In genomic region chr15:88620995-88621772, GRCh38 we compare ENCODE assay signal across 8 cellular contexts. TPM values are rescaled to one million over a fixed set of nuclear protein-coding genes. Genes with fewer than 3 reads are reported as not detected.
A peak's percentile ranks its signal among the peaks of the same experiment; 100 is the strongest.
DNase-seq lines count a peak whose midpoint lies in the region; ATAC-seq and TF ChIP-seq lines count a peak whose summit lies in the region.

A gene with protein sequence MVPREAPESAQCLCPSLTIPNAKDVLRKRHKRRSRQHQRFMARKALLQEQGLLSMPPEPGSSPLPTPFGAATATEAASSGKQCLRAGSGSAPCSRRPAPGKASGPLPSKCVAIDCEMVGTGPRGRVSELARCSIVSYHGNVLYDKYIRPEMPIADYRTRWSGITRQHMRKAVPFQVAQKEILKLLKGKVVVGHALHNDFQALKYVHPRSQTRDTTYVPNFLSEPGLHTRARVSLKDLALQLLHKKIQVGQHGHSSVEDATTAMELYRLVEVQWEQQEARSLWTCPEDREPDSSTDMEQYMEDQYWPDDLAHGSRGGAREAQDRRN (plus strand): TSS chr15:88621340. CDS start chr15:88626210, 4,870 bp downstream.

- peak within 1 kb of the TSS; percentile 92 for H3K27ac ChIP-seq in DND-41 (ENCODE audit: low read length)
- peak within 1 kb of the TSS; percentile 78 for H3K27ac ChIP-seq in KOPT-K1 (ENCODE audit: low read depth, low read length, poor library complexity, severe bottlenecking)
- H3K27ac ChIP-seq in Peyer's patch = peak within 1 kb of the TSS; percentile 78 to 96 (median 84)
- H3K27ac ChIP-seq in muscle layer of duodenum (ENCODE audit: low read length) = peak within 1 kb of the TSS; percentile 94

- no peaks in the 10 kb centered on the region for H3K9me3 ChIP-seq in DND-41 (ENCODE audit: insufficient read depth, low read length, severe bottlenecking)
- no peaks in the 10 kb centered on the region for H3K9me3 ChIP-seq in KOPT-K1 (ENCODE audit: insufficient read depth, low read length, poor library complexity, severe bottlenecking)
- H3K9me3 ChIP-seq in Peyer's patch = no peaks in the 10 kb centered on the region
- no peaks in the 10 kb centered on the region for H3K9me3 ChIP-seq in muscle layer of duodenum (ENCODE audit: control insufficient read depth in 1 of 2, low read length in 2 of 2)

- peak; percentile 94 for DNase-seq in DND-41
- peak; percentile 95 to 98 (median 97) for DNase-seq in Peyer's patch
- peak; percentile 93 for DNase-seq in activated T-cell treated with anti-CD3 and anti-CD28 coated beads, Interleukin-2, amount 50 U/mL, for 4 hours
- peak; percentile 89 for DNase-seq in stimulated activated CD8-positive, alpha-beta memory T cell treated with anti-CD3 and anti-CD28 coated beads, Interleukin-7, amount 100 ng/mL, for 24 hours (ENCODE audit: low read depth)

- H3K4me1 Mint-ChIP-seq in activated T-cell treated with anti-CD3 and anti-CD28 coated beads, Interleukin-2, amount 50 U/mL, for 4 hours (ENCODE audit: low read depth) = peaks cover 38% of the 10 kb centered on the region

- peak within 1 kb of the TSS; percentile 92 for H3K9ac ChIP-seq in DND-41 (ENCODE audit: low read depth, low read length)

- H3K4me1 ChIP-seq in DND-41 (ENCODE audit: insufficient read depth, low read length) (peaks cover 50% of the 10 kb centered on the region), Peyer's patch (peaks cover 0 to 41% (median 12%) of the 10 kb centered on the region in 4 donors), muscle layer of duodenum (ENCODE audit: control insufficient read depth in 1 of 2, insufficient read depth in 2 of 2, low read length in 2 of 2) (peaks cover 16 to 24% of the 10 kb centered on the region in 2 donors)

- H3K27me3 Mint-ChIP-seq in activated T-cell treated with anti-CD3 and anti-CD28 coated beads, Interleukin-2, amount 50 U/mL, for 4 hours (ENCODE audit: low read depth) = peaks cover 4% of the 10 kb centered on the region

- H3K79me2 ChIP-seq in DND-41 (ENCODE audit: insufficient read depth, low read length) = peaks cover 55% of the 10 kb centered on the region

- peak within 1 kb of the TSS; percentile 97 for H3K4me3 Mint-ChIP-seq in activated T-cell treated with anti-CD3 and anti-CD28 coated beads, Interleukin-2, amount 50 U/mL, for 4 hours

- TF ChIP-seq CTCF in DND-41 (IDR thresholded peaks at IDR 0.05; ENCODE audit: borderline replicate concordance, extremely low read depth, low read length, poor library complexity, severe bottlenecking) = no peak
- TF ChIP-seq CTCF in Peyer's patch (IDR thresholded peaks at IDR 0.05) = peak in 2 of 6 experiments; percentile 2 to 17

- peaks cover 41% of the 10 kb centered on the region for H4K20me1 ChIP-seq in DND-41 (ENCODE audit: insufficient read depth, low read length)

- peak within 1 kb of the TSS; percentile 79 for H3K4me2 ChIP-seq in DND-41 (ENCODE audit: insufficient read depth, low read length)

- peaks cover 20% of the 10 kb centered on the region for H3K36me3 Mint-ChIP-seq in activated T-cell treated with anti-CD3 and anti-CD28 coated beads, Interleukin-2, amount 50 U/mL, for 4 hours (ENCODE audit: insufficient read depth)

- H3K4me3 ChIP-seq in DND-41 (ENCODE audit: low read depth in 1 of 2, low read length in 2 of 2) (peak within 1 kb of the TSS; percentile 48 to 75), Peyer's patch (peak within 1 kb of the TSS; percentile 73 to 91 (median 84)), muscle layer of duodenum (ENCODE audit: low read depth in 1 of 2, low read length in 2 of 2) (peak within 1 kb of the TSS; percentile 72 to 88)

- H3K9me3 Mint-ChIP-seq in activated T-cell treated with anti-CD3 and anti-CD28 coated beads, Interleukin-2, amount 50 U/mL, for 4 hours = no peaks in the 10 kb centered on the region

- H3K36me3 ChIP-seq in DND-41 (ENCODE audit: insufficient read depth, low read length) = peaks cover 21% of the 10 kb centered on the region
- H3K36me3 ChIP-seq in KOPT-K1 (ENCODE audit: insufficient read depth, low read length) = peaks cover 2% of the 10 kb centered on the region
- no peaks in the 10 kb centered on the region for H3K36me3 ChIP-seq in Peyer's patch
- peaks cover 0 to 22% of the 10 kb centered on the region in 2 donors for H3K36me3 ChIP-seq in muscle layer of duodenum (ENCODE audit: control insufficient read depth in 1 of 2, insufficient read depth in 2 of 2, low read length in 2 of 2)

- TF ChIP-seq POLR2A in Peyer's patch (IDR thresholded peaks at IDR 0.05) = peak in 1 of 2 donors; percentile 36

- peak; percentile 95 for ATAC-seq in DND-41 (ENCODE audit: insufficient read depth, low read depth)
- ATAC-seq in GM21825 (IDR thresholded peaks at IDR 0.05; ENCODE audit: unreplicated experiment) = peak; percentile 95
- ATAC-seq in activated T-cell treated with anti-CD3 and anti-CD28 coated beads, Interleukin-2, amount 50 U/mL, for 4 hours = peak; percentile 88 to 91
- ATAC-seq in esophagus mucosa = peak; percentile 95

- H3K27me3 ChIP-seq in DND-41 (ENCODE audit: insufficient read depth, low read length, poor library complexity) (no peaks in the 10 kb centered on the region), Peyer's patch (no peaks in the 10 kb centered on the region), muscle layer of duodenum (ENCODE audit: low read depth, low read length) (no peaks in the 10 kb centered on the region)

- H2AFZ ChIP-seq in DND-41 (ENCODE audit: low read depth, low read length) = peak within 1 kb of the TSS; percentile 99

RNA-seq across cellular contexts. Expression of the gene that starts here (rescaled TPM):
- total RNA-seq in Peyer's patch (10 to 100 TPM in 2 of 4 donors, 1 to 10 TPM in 2; 9.6 to 17.3 (median 11.5) TPM), esophagus mucosa (15.8 TPM)
- 100 to 1,000 TPM; 103 to 141 (median 140) TPM for total RNA-seq in activated T-cell treated with anti-CD3 and anti-CD28 coated beads, Interleukin-2, amount 50 U/mL, for 4 hours

Comparison
In these comparisons a context has a peak if more than half of its experiments do, and no peak if none do; other contexts are left out.
1. Peak in every context shown above with its lines: DNase-seq, ATAC-seq, H3K4me3 ChIP-seq and H3K27ac ChIP-seq.